ENCODE assay signal across 21 cellular contexts in genomic region chr11:92769125-92769524, GRCh38.
"Had no signal": no experiment of that assay in that cellular context is flagged by ENCODE, and none has a peak within 500 bp of the region (broad histone marks: within the 10 kb centered on the region; RNA-seq: fewer than 3 reads in every experiment).

No MANE protein-coding gene starts in this region.

- H3K36me3 ChIP-seq: cardiac muscle cell, suprapubic skin, transverse colon, uterus had no signal

- H3K9me3 ChIP-seq: suprapubic skin, transverse colon, uterus had no signal

- H3K27me3 Mint-ChIP-seq: progenitor cell of endocrine pancreas had no signal

- H3K4me3 ChIP-seq: cardiac muscle cell, lung, suprapubic skin, transverse colon, uterus had no signal

- H3K4me1 ChIP-seq: suprapubic skin, uterus had no signal

- ATAC-seq: activated CD4-positive, alpha-beta T cell treated with anti-CD3 and anti-CD28 coated beads for 36 hours; activated naive CD4-positive, alpha-beta T cell treated with anti-CD3 and anti-CD28 coated beads, Interleukin-2, amount 50 U/mL, for 72 hours had no signal

- H3K4me3 Mint-ChIP-seq: activated CD4-positive, alpha-beta T cell treated with anti-CD3 and anti-CD28 coated beads for 36 hours; activated T-helper 1 cell treated with anti-CD3 and anti-CD28 coated beads, Interleukin-12 subunit alpha, Interleukin-12 subunit beta, Interleukin-2, Interleukin-4 antibody, amounts not matched to agents 30 ng/mL and 10 ng/mL and 1 ng/mL, durations not matched to agents 14 hours and 24 hours and 36 hours; mesothelial cell of epicardium; neural crest cell had no signal

- H3K27me3 ChIP-seq: suprapubic skin, transverse colon, uterus had no signal

- FAIRE-seq: colon, endometrium had no signal

- DNase-seq: activated CD4-positive, alpha-beta T cell treated with anti-CD3 and anti-CD28 coated beads for 36 hours; activated CD4-positive, alpha-beta T cell treated with anti-CD3 and anti-CD28 coated beads, Interleukin-2, amount 50 U/mL, for 48 hours; activated gamma-delta T cell treated with Interleukin-2 at 50 U/mL for 16 hours; erythroblast; foreskin melanocyte; kidney glomerular epithelial cell; stimulated activated CD4-positive, alpha-beta T cell treated with anti-CD3 and anti-CD28 coated beads, Interleukin-2, amount 100 ng/mL, for 24 hours; stimulated activated naive CD4-positive, alpha-beta T cell treated with Interleukin-2 at 50 U/mL for 16 hours; T-helper 2 cell; transverse colon; uterus had no signal

- H3K27ac Mint-ChIP-seq: activated CD4-positive, alpha-beta T cell treated with anti-CD3 and anti-CD28 coated beads for 36 hours; activated naive CD4-positive, alpha-beta T cell treated with anti-CD3 and anti-CD28 coated beads, Interleukin-2, amount 50 U/mL, for 72 hours; activated T-helper 1 cell treated with anti-CD3 and anti-CD28 coated beads, Interleukin-12 subunit alpha, Interleukin-12 subunit beta, Interleukin-2, Interleukin-4 antibody, amounts not matched to agents 30 ng/mL and 10 ng/mL and 1 ng/mL, durations not matched to agents 14 hours and 24 hours and 36 hours; mesothelial cell of epicardium; progenitor cell of endocrine pancreas had no signal

- H3K27ac ChIP-seq: cardiac muscle cell, suprapubic skin, transverse colon, uterus had no signal

- H3K9me3 Mint-ChIP-seq: activated T-helper 1 cell treated with anti-CD3 and anti-CD28 coated beads, Interleukin-12 subunit alpha, Interleukin-12 subunit beta, Interleukin-2, Interleukin-4 antibody, amounts not matched to agents 30 ng/mL and 10 ng/mL and 1 ng/mL, durations not matched to agents 14 hours and 24 hours and 36 hours; mesothelial cell of epicardium; neural crest cell had no signal
